ENCODE assay signal across 1 cellular context in the genomic region with DNA sequence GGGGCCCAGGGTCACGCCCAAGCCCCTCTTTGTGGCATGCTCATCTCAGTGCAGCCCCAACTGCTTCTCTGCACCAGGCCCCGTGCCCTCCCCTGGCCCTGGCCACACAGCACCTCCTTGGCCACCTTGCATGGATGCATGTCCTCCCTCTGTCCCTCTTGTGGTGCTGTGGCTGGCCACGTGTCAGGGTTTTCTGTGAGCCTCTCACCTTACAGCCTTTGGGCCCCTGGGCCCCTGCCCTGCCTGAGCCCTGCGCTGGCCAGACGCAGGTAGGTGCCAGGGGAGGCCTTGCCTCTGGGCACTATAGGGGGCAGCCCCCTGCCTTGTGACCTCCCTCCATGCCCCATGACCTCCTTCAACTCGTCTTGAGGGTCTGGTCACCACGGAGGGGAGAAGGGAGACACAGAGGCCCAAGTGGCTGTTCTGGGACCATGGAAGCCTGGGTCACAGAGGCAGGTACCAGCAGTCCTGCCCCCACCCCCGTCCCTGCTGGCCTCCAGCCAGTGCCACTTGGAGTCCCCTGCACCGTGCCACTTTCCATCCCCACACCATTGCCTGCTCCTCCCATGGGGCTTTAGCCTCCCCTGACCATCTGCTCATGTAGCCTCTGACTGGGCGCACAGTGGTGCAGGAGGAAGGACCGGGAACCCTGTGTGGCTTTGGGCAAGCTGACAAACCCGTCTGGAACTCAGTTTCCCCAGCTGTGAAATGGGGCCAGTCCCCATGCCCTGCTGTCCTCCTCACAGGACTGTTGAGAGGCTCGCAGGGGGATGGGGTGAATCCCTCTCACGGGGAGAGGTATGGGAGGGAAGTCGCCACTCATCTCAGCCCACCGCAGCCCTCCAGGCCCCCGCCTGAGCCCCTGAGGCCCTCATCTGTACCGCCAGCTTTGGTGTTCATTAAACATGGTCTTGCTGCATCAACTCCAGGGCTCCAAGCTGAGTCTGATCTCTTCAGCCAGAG.
TF ChIP-seq lines count a peak whose summit lies in the region.

No MANE protein-coding gene starts in this region.

TF ChIP-seq in GM23338, 12 proteins besides CTCF, POLR2A, EP300 and RAD21:
- no peak for TF ChIP-seq CREB1 (CRISPR knock-in tag; IDR thresholded peaks at IDR 0.05; ENCODE audit: low read depth)
- no peak for TF ChIP-seq EZH2phosphoT487 (IDR thresholded peaks at IDR 0.05; ENCODE audit: unreplicated experiment)
- TF ChIP-seq ZNF462 (CRISPR knock-in tag; IDR thresholded peaks at IDR 0.05): no peak
- no peak for TF ChIP-seq ZNF114 (CRISPR knock-in tag; IDR thresholded peaks at IDR 0.05)
- no peak for TF ChIP-seq ZNF331 (CRISPR knock-in tag; IDR thresholded peaks at IDR 0.05; ENCODE audit: low read depth)
- TF ChIP-seq NANOG (IDR thresholded peaks at IDR 0.05; ENCODE audit: borderline replicate concordance): no peak
- TF ChIP-seq JUNB (IDR thresholded peaks at IDR 0.05; ENCODE audit: unreplicated experiment): no peak
- TF ChIP-seq STAT1 (IDR thresholded peaks at IDR 0.05; ENCODE audit: unreplicated experiment): no peak
- TF ChIP-seq POLR2AphosphoS5 (IDR thresholded peaks at IDR 0.05; ENCODE audit: low read depth): no peak
- TF ChIP-seq REST (IDR thresholded peaks at IDR 0.05; ENCODE audit: unreplicated experiment): no peak
- no peak for TF ChIP-seq ETS1 (IDR thresholded peaks at IDR 0.05)
- no peak for TF ChIP-seq EZH2 (IDR thresholded peaks at IDR 0.05; ENCODE audit: low read depth, unreplicated experiment)
TF ChIP-seq in GM23338: peak in this region for 0.
